Comparison of ENCODE assay signal across 10 cellular contexts in the genomic region with DNA sequence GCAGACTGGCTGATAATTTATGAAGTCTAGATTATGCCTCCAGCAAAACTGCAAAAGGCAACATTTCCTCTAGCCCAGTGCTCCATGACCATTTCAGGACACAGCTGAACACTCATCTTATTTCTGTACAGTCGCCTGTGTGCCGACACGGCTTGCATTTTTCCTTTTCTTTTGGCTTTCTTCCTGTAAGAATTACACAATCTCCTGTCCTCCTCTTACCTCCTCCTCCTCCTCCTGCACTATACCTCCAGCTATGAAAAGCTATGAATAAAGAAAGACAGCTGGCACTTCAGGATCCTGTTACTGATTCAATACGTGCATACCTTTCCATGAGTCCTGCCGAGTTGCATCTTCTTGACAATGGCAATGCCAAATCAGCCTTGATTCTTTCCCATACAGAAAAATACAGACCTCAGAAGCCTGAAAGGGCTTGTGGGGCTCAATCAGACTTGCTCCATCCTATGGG. TPM values are rescaled to one million over a fixed set of nuclear protein-coding genes. Genes with fewer than 3 reads are reported as not detected.
DNase-seq lines count a peak whose midpoint lies in the region; ATAC-seq, FAIRE-seq and TF ChIP-seq lines count a peak whose summit lies in the region.
"Had no signal": no experiment of that assay in that cellular context is flagged by ENCODE, and none has a peak within 500 bp of the region (broad histone marks: within the 10 kb centered on the region; RNA-seq: fewer than 3 reads in every experiment).

No MANE protein-coding gene starts in this region.

- H3K27ac ChIP-seq in K562 (ENCODE audit: extremely low read depth, low read depth, low read length) (no peak overlapping the region), tibial artery (peak overlapping the region; percentile 10 to 50)
- H3K27ac ChIP-seq: suprapubic skin had no signal

- ATAC-seq in K562, result no peak
- ATAC-seq in GM19328 (IDR thresholded peaks at IDR 0.05; ENCODE audit: unreplicated experiment), result no peak
- no peak for ATAC-seq in HG02759 (IDR thresholded peaks at IDR 0.05; ENCODE audit: unreplicated experiment)

- H3K4me1 Mint-ChIP-seq in osteocyte (ENCODE audit: unreplicated experiment), result peaks cover 10% of the 10 kb centered on the region

- H3K9me3 ChIP-seq in K562 (replicated peaks; ENCODE audit: control insufficient read depth, insufficient read depth, low read depth, low read length), result 0 out of 2 replicates have a peak, but pooled peaks cover 3% of the 10 kb centered on the region
- no peaks in the 10 kb centered on the region for H3K9me3 ChIP-seq in tibial artery
- H3K9me3 ChIP-seq: suprapubic skin had no signal

- TF ChIP-seq RAD21 in K562 (CRISPR knock-in tag; conservative IDR thresholded peaks at IDR 0.05 in 1 of 2, IDR thresholded peaks at IDR 0.05 in 1 of 2), result no peak

- no peaks in the 10 kb centered on the region for H3K79me2 ChIP-seq in K562 (ENCODE audit: control insufficient read depth, insufficient read depth, low read length)

- peak; percentile 45 for DNase-seq in NCI-H2107 treated with DMSO at 0.1 percent for 48 hours (lab: John Stamatoyannopoulos, UW; ENCODE audit: unreplicated experiment)
- DNase-seq in NCI-H2107 (lab: John Stamatoyannopoulos, UW), result no peak
- DNase-seq in K562 (ENCODE audit: extremely low read depth in 1 of 4, low spot score in 3 of 4), result no peak
- DNase-seq in iris pigment epithelial cell (ENCODE audit: low read depth), result peak; percentile 67
- DNase-seq in tibial artery, result no peak
- DNase-seq in osteocyte (ENCODE audit: extremely low spot score, unreplicated experiment), result no peak
- DNase-seq: 8988T had no signal

- H3K9ac ChIP-seq in K562 (ENCODE audit: insufficient read depth in 1 of 2, low read depth in 2 of 2, low read length in 2 of 2), result no peak overlapping the region

- TF ChIP-seq CTCF in K562 (IDR thresholded peaks at IDR 0.05 in 2 of 3, conservative IDR thresholded peaks at IDR 0.05 in 1 of 3; ENCODE audit: insufficient read depth in 2 of 3, low read depth in 1 of 3, low read length in 3 of 3) (no peak), tibial artery (IDR thresholded peaks at IDR 0.05) (no peak), osteocyte (IDR thresholded peaks at IDR 0.05) (no peak)

- no peak overlapping the region for H3K4me3 Mint-ChIP-seq in osteocyte (ENCODE audit: unreplicated experiment)

- no peak for TF ChIP-seq EP300 in K562 (IDR thresholded peaks at IDR 0.05; ENCODE audit: low read length)

- no peak overlapping the region for H3K4me2 ChIP-seq in K562 (ENCODE audit: insufficient read depth, low read length)

- CTCF ChIA-PET in K562 (lab: Yijun Ruan, JAX; ENCODE audit: low intra/inter-chr PET ratio), result no interaction called here

- H3K27ac Mint-ChIP-seq in osteocyte (ENCODE audit: unreplicated experiment), result no peak overlapping the region

- H3K36me3 Mint-ChIP-seq in osteocyte (ENCODE audit: unreplicated experiment), result no peaks in the 10 kb centered on the region

- POLR2A ChIA-PET in K562 (lab: Yijun Ruan, JAX), result no interaction called here

- 31% methylated on average over 5 of the region's 5 CpGs for WGBS in K562 (ENCODE audit: insufficient coverage, low coverage, missing lambda C conversion rate)

- no peak for FAIRE-seq in K562 (lab: Jason Lieb, UNC)

- H3K4me3 ChIP-seq in K562 (no peak overlapping the region), tibial artery (no peak overlapping the region)
- H3K4me3 ChIP-seq: suprapubic skin had no signal

- H3K27me3 Mint-ChIP-seq in osteocyte (ENCODE audit: unreplicated experiment), result no peaks in the 10 kb centered on the region

- intact Hi-C loops in K562 (cut with micrococcal nuclease), result no loop called here
- intact Hi-C loops in tibial artery (cut with DNase I; ENCODE audit: low total_unique reads), result loop anchor here (1.0 kb wide), 1 partner anchor 32 kb away; a partner anchor contains a TSS

- H3K36me3 ChIP-seq in K562 (ENCODE audit: control insufficient read depth, insufficient read depth, low read length) (no peaks in the 10 kb centered on the region), tibial artery (no peaks in the 10 kb centered on the region)
- H3K36me3 ChIP-seq: suprapubic skin had no signal

- peaks cover 5% of the 10 kb centered on the region for H3K9me3 Mint-ChIP-seq in osteocyte (ENCODE audit: unreplicated experiment)

- H3K4me1 ChIP-seq in K562 (replicated peaks in 1 of 2; ENCODE audit: control insufficient read depth in 2 of 2, insufficient read depth in 2 of 2, low read length in 2 of 2), result no peaks in the 10 kb centered on the region
- H3K4me1 ChIP-seq in tibial artery, result peaks cover 0 to 20% (median 13%) of the 10 kb centered on the region in 4 donors

- no peaks in the 10 kb centered on the region for H3K9me1 ChIP-seq in K562 (ENCODE audit: control insufficient read depth, insufficient read depth, low read length)

- H3K27me3 ChIP-seq in K562 (ENCODE audit: control insufficient read depth in 2 of 2, insufficient read depth in 2 of 2, low read length in 2 of 2), result peaks cover 3 to 9% of the 10 kb centered on the region in 2 experiments; a peak in 1 of 5 replicates
- H3K27me3 ChIP-seq in tibial artery, result no peaks in the 10 kb centered on the region

- no peak for TF ChIP-seq POLR2A in K562 (conservative IDR thresholded peaks at IDR 0.05)

- in situ Hi-C loops in K562 (cut with MboI), result no loop called here

- H4K20me1 ChIP-seq in K562 (replicated peaks; ENCODE audit: control insufficient read depth, insufficient read depth, low read length), result no peaks in the 10 kb centered on the region

- H2AFZ ChIP-seq in K562 (ENCODE audit: low read depth, low read length), result peak overlapping the region; percentile 26; the same call in 1 of the 2 replicates

- no TSS peak for BruUV-seq in K562 (replicated peaks; lab: Mats Ljungman, UMichigan)

TF ChIP-seq in K562, 482 proteins besides CTCF, POLR2A, EP300 and RAD21:
- TF ChIP-seq, protein P1, sequence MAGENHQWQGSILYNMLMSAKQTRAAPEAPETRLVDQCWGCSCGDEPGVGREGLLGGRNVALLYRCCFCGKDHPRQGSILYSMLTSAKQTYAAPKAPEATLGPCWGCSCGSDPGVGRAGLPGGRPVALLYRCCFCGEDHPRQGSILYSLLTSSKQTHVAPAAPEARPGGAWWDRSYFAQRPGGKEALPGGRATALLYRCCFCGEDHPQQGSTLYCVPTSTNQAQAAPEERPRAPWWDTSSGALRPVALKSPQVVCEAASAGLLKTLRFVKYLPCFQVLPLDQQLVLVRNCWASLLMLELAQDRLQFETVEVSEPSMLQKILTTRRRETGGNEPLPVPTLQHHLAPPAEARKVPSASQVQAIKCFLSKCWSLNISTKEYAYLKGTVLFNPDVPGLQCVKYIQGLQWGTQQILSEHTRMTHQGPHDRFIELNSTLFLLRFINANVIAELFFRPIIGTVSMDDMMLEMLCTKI (IDR thresholded peaks at IDR 0.05; ENCODE audit: partially characterized antibody), result no peak
- TF ChIP-seq, protein P2, sequence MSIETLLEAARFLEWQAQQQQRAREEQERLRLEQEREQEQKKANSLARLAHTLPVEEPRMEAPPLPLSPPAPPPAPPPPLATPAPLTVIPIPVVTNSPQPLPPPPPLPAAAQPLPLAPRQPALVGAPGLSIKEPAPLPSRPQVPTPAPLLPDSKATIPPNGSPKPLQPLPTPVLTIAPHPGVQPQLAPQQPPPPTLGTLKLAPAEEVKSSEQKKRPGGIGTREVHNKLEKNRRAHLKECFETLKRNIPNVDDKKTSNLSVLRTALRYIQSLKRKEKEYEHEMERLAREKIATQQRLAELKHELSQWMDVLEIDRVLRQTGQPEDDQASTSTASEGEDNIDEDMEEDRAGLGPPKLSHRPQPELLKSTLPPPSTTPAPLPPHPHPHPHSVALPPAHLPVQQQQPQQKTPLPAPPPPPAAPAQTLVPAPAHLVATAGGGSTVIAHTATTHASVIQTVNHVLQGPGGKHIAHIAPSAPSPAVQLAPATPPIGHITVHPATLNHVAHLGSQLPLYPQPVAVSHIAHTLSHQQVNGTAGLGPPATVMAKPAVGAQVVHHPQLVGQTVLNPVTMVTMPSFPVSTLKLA (conservative IDR thresholded peaks at IDR 0.05), result no peak
- TF ChIP-seq ZNF263 (CRISPR knock-in tag; IDR thresholded peaks at IDR 0.05; ENCODE audit: borderline replicate concordance), result no peak
- no peak for TF ChIP-seq ZNF23 (CRISPR knock-in tag; IDR thresholded peaks at IDR 0.05)
TF ChIP-seq in K562: peak in this region for 0.

RNA-seq across cellular contexts. Expression of a gene that starts 32.2 kb away (rescaled TPM):
- total RNA-seq in K562 (2011; cell fraction: chromatin; rRNA removed; ENCODE audit: low replicate concordance), result 27.9 and 40.5 TPM in 2 replicates
- total RNA-seq in K562 (2011; cell fraction: nucleolus; rRNA removed), result 35.9 and 38.8 TPM in 2 replicates
- 25.5 and 29.1 TPM in 2 replicates for total RNA-seq in K562 (2011; cell fraction: nucleoplasm; rRNA removed)
- total RNA-seq in K562 (2014; rRNA removed), result 27.5 and 30.9 TPM in 2 replicates
- 24.1 and 24.8 TPM in 2 replicates for total RNA-seq in K562 (2014; rRNA removed; fragmentation: Illumina TruSeq; extraction: Trizol)
- total RNA-seq in K562 (2015; rRNA removed; fragmentation: Illumina TruSeq; extraction: Trizol), result 19.8 and 19.9 TPM in 2 replicates
- 39.0 and 43.0 TPM in 2 replicates for total RNA-seq in K562 (2021)
- polyA plus RNA-seq in K562 (2011; rRNA removed), result 22.1 and 28.6 TPM in 2 replicates
- polyA plus RNA-seq in K562 (2011; cell fraction: cytosol; rRNA removed), result 21.6 and 26.2 TPM in 2 replicates
- 58.7 and 62.0 TPM in 2 replicates for polyA plus RNA-seq in K562 (2011; cell fraction: nucleus; rRNA removed)
- polyA plus RNA-seq in K562 (2012), result 20.0 and 26.4 TPM in 2 replicates
- 22.5 and 26.3 TPM in 2 replicates for polyA plus RNA-seq in K562 (2014; fragmentation: Illumina TruSeq; extraction: Trizol)
- polyA plus RNA-seq in K562 (2014; fragmentation: Nextera tagmentation; extraction: Ambion mirVana), result 10 to 100 TPM in 1 of 2 experiments, 1 to 10 TPM in 1; 9.0 to 12.2 TPM
- 28.1 and 36.4 TPM in 2 replicates for polyA plus RNA-seq in K562 (2014; rRNA removed)
- 25.6 and 33.0 TPM in 2 replicates for polyA minus RNA-seq in K562 (2011; rRNA and poly(A)+ RNA removed)
- 24.9 and 28.0 TPM in 2 replicates for polyA minus RNA-seq in K562 (2011; cell fraction: cytosol; rRNA and poly(A)+ RNA removed)
- 48.7 and 49.8 TPM in 2 replicates for polyA minus RNA-seq in K562 (2011; cell fraction: nucleus; rRNA and poly(A)+ RNA removed)
- total RNA-seq in osteocyte, result 142 and 146 TPM in 2 replicates

Comparison
In these comparisons a context has a peak if more than half of its experiments do, and no peak if none do; other contexts are left out.
1. DNase-seq: peak in NCI-H2107 treated with DMSO at 0.1 percent for 48 hours (single experiment) and iris pigment epithelial cell (single experiment); none in NCI-H2107 (single experiment), K562 (0 of 4), tibial artery (0 of 2) and osteocyte (single experiment).